ENCODE assay signal across 8 cellular contexts in genomic region chr14:96100171-96101064, GRCh38.
A peak's percentile ranks its signal among the peaks of the same experiment; 100 is the strongest.
DNase-seq lines count a peak whose midpoint lies in the region; ATAC-seq and TF ChIP-seq lines count a peak whose summit lies in the region.

No MANE protein-coding gene starts in this region.

- H3K4me1 Mint-ChIP-seq in CD4-positive, CD25-positive, alpha-beta regulatory T cell: no peaks in the 10 kb centered on the region
- H3K4me1 Mint-ChIP-seq in HFFc6 (ENCODE audit: low read depth) (peaks cover 75% of the 10 kb centered on the region), mesothelial cell of epicardium (peaks cover 29% of the 10 kb centered on the region)
- H3K4me1 Mint-ChIP-seq in activated CD4-positive, alpha-beta memory T cell treated with anti-CD3 and anti-CD28 coated beads, Interleukin-2, amount 10 ng/mL, durations not matched to agents 7 days and 5 days: no peaks in the 10 kb centered on the region

- H3K4me1 ChIP-seq in CD4-positive, CD25-positive, alpha-beta regulatory T cell (ENCODE audit: control insufficient read depth, insufficient read depth, low read length, poor library complexity, severe bottlenecking): no peaks in the 10 kb centered on the region

- no peak overlapping the region for H3K4me3 ChIP-seq in CD4-positive, CD25-positive, alpha-beta regulatory T cell (ENCODE audit: low read depth, low read length)

- CTCF ChIA-PET in activated CD4-positive, alpha-beta memory T cell treated with anti-CD3 and anti-CD28 coated beads, Interleukin-2, amount 10 ng/mL, durations not matched to agents 7 days and 5 days (lab: Charles Lee): interaction anchor here (0.5 to 1.8 kb wide), 4 partner anchors 171 to 229 kb away, joined by 3 to 6 read pairs (median 4); no protein-coding TSS in a partner anchor

- no peak overlapping the region for H3K27ac Mint-ChIP-seq in CD4-positive, CD25-positive, alpha-beta regulatory T cell
- H3K27ac Mint-ChIP-seq in HFFc6 (peak overlapping the region; percentile 36; the same call in 1 of the 2 replicates), mesothelial cell of epicardium (peak overlapping the region; percentile 76)
- H3K27ac Mint-ChIP-seq in activated CD4-positive, alpha-beta memory T cell treated with anti-CD3 and anti-CD28 coated beads, Interleukin-2, amount 10 ng/mL, durations not matched to agents 7 days and 5 days: no peak overlapping the region

- no peak for ATAC-seq in CD4-positive, CD25-positive, alpha-beta regulatory T cell (ENCODE audit: low read depth in 2 of 2)
- ATAC-seq in HG02885 (IDR thresholded peaks at IDR 0.05; ENCODE audit: poor library complexity, unreplicated experiment): no peak

- no peaks in the 10 kb centered on the region for H3K36me3 Mint-ChIP-seq in CD4-positive, CD25-positive, alpha-beta regulatory T cell
- H3K36me3 Mint-ChIP-seq in HFFc6 (ENCODE audit: low read depth) (no peaks in the 10 kb centered on the region), mesothelial cell of epicardium (no peaks in the 10 kb centered on the region)
- no peaks in the 10 kb centered on the region for H3K36me3 Mint-ChIP-seq in activated CD4-positive, alpha-beta memory T cell treated with anti-CD3 and anti-CD28 coated beads, Interleukin-2, amount 10 ng/mL, durations not matched to agents 7 days and 5 days (ENCODE audit: low read depth)

- no peaks in the 10 kb centered on the region for H3K27me3 ChIP-seq in CD4-positive, CD25-positive, alpha-beta regulatory T cell (ENCODE audit: control insufficient read depth, insufficient read depth, low read length)

- H3K9me3 Mint-ChIP-seq in CD4-positive, CD25-positive, alpha-beta regulatory T cell: peaks cover 0 to 2% (median 0%) of the 10 kb centered on the region in 7 donors
- no peaks in the 10 kb centered on the region for H3K9me3 Mint-ChIP-seq in HFFc6
- no peaks in the 10 kb centered on the region for H3K9me3 Mint-ChIP-seq in activated CD4-positive, alpha-beta memory T cell treated with anti-CD3 and anti-CD28 coated beads, Interleukin-2, amount 10 ng/mL, durations not matched to agents 7 days and 5 days
- H3K9me3 Mint-ChIP-seq in mesothelial cell of epicardium: no peaks in the 10 kb centered on the region

- H3K9me3 ChIP-seq in CD4-positive, CD25-positive, alpha-beta regulatory T cell (ENCODE audit: control insufficient read depth in 2 of 2, low read length in 2 of 2): no peaks in the 10 kb centered on the region

- H3K4me3 Mint-ChIP-seq in CD4-positive, CD25-positive, alpha-beta regulatory T cell: no peak overlapping the region
- H3K4me3 Mint-ChIP-seq in HFFc6: no peak overlapping the region
- H3K4me3 Mint-ChIP-seq in activated CD4-positive, alpha-beta memory T cell treated with anti-CD3 and anti-CD28 coated beads, Interleukin-2, amount 10 ng/mL, durations not matched to agents 7 days and 5 days: no peak overlapping the region
- H3K4me3 Mint-ChIP-seq in mesothelial cell of epicardium: no peak overlapping the region

- TF ChIP-seq CTCF in HFFc6 (IDR thresholded peaks at IDR 0.05) (peak; percentile 94), mesothelial cell of epicardium (IDR thresholded peaks at IDR 0.05; ENCODE audit: unreplicated experiment) (peak; percentile 81)

- POLR2A ChIA-PET in activated CD4-positive, alpha-beta memory T cell treated with anti-CD3 and anti-CD28 coated beads, Interleukin-2, amount 10 ng/mL, durations not matched to agents 7 days and 5 days (lab: Charles Lee): no interaction called here

- H3K27ac ChIP-seq in CD4-positive, CD25-positive, alpha-beta regulatory T cell (ENCODE audit: insufficient read depth, low read length, poor library complexity, severe bottlenecking): no peak overlapping the region

- H3K27me3 Mint-ChIP-seq in CD4-positive, CD25-positive, alpha-beta regulatory T cell: peaks cover 6% of the 10 kb centered on the region
- peaks cover 5% of the 10 kb centered on the region; the same call in 1 of the 2 replicates for H3K27me3 Mint-ChIP-seq in HFFc6 (ENCODE audit: insufficient read depth)
- no peaks in the 10 kb centered on the region for H3K27me3 Mint-ChIP-seq in activated CD4-positive, alpha-beta memory T cell treated with anti-CD3 and anti-CD28 coated beads, Interleukin-2, amount 10 ng/mL, durations not matched to agents 7 days and 5 days
- H3K27me3 Mint-ChIP-seq in mesothelial cell of epicardium (ENCODE audit: low read depth): no peaks in the 10 kb centered on the region

- peak in 2 of 3 donors; percentile 18 to 45 for DNase-seq in CD4-positive, CD25-positive, alpha-beta regulatory T cell
- peak; percentile 76 for DNase-seq in HFFc6
- peak; percentile 80 for DNase-seq in NCI-H748 treated with DMSO at 0.1 percent for 48 hours (lab: John Stamatoyannopoulos, UW)
- DNase-seq in activated CD4-positive, alpha-beta memory T cell treated with anti-CD3 and anti-CD28 coated beads, Interleukin-2, amount 10 ng/mL, durations not matched to agents 7 days and 5 days: peak; percentile 39
- peak; percentile 32 for DNase-seq in effector CD8-positive, alpha-beta T cell (lab: John Stamatoyannopoulos, UW)
- DNase-seq in mesothelial cell of epicardium (ENCODE audit: low spot score in 2 of 2, unreplicated experiment in 2 of 2): peak; percentile 64 to 87
- DNase-seq in stimulated activated CD8-positive, alpha-beta memory T cell treated with anti-CD3 and anti-CD28 coated beads, Interleukin-7, amount 100 ng/mL, for 48 hours (ENCODE audit: extremely low read depth in 1 of 2, low read depth in 1 of 2): peak; percentile 30 to 42

- no peaks in the 10 kb centered on the region for H3K36me3 ChIP-seq in CD4-positive, CD25-positive, alpha-beta regulatory T cell (ENCODE audit: control insufficient read depth, insufficient read depth, low read length)

Comparison
In these comparisons a context has a peak if more than half of its experiments do, and no peak if none do; other contexts are left out.
1. H3K27ac Mint-ChIP-seq: peak in HFFc6 (single experiment) and mesothelial cell of epicardium (single experiment); none in CD4-positive, CD25-positive, alpha-beta regulatory T cell (0 of 3) and activated CD4-positive, alpha-beta memory T cell treated with anti-CD3 and anti-CD28 coated beads, Interleukin-2, amount 10 ng/mL, durations not matched to agents 7 days and 5 days (single experiment).
2. Peak in every context shown above with its lines, with median percentiles within 50 percentile points of each other: DNase-seq.